13 cellular contexts compared by ENCODE assay signal in the genomic region with DNA sequence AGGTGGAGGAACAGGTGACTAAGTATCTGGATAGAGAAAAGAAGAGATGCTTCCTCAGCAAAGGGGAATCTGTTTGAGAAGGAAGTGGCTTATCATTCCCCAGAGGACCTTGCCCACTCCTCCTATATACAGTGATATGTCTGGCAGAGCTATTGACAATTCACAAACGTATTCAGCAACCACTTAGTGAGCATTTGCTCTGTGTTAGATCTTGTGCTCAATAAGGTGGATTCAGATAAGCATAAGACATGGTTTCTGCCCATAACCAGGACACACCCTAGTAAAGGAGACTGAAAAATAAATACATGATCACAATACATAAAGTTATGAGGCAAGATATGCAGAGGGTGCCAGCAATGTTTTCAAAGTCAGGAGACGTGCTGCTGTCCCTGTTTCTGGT. TPM values are rescaled to one million over a fixed set of nuclear protein-coding genes. Genes with fewer than 3 reads are reported as not detected.
A peak's percentile ranks its signal among the peaks of the same experiment; 100 is the strongest.
DNase-seq lines count a peak whose midpoint lies in the region; ATAC-seq and TF ChIP-seq lines count a peak whose summit lies in the region.
"Had no signal": no experiment of that assay in that cellular context is flagged by ENCODE, and none has a peak within 500 bp of the region (broad histone marks: within the 10 kb centered on the region; RNA-seq: fewer than 3 reads in every experiment).

No MANE protein-coding gene starts in this region.

- no peak overlapping the region for H2BK5ac ChIP-seq in mesenchymal stem cell (ENCODE audit: low read depth, low read length, poor library complexity, severe bottlenecking)

- H3K18ac ChIP-seq in mesenchymal stem cell (ENCODE audit: low read depth in 1 of 2, low read length in 2 of 2) = no peak overlapping the region

- no peak overlapping the region for H2AFZ ChIP-seq in mesenchymal stem cell (ENCODE audit: low read depth, low read length)

- 25 to 26% methylated on average over 2 of the region's 2 CpGs for WGBS in heart right ventricle, 2 donors
- WGBS in mesenchymal stem cell = 100% methylated on average over 1 of the region's 2 CpGs

- H2BK15ac ChIP-seq in mesenchymal stem cell (ENCODE audit: low read depth, poor library complexity, severe bottlenecking) = no peak overlapping the region

- peak overlapping the region; percentile 91 for H3K9ac ChIP-seq in adipocyte (ENCODE audit: low read length)
- H3K9ac ChIP-seq in mesenchymal stem cell (ENCODE audit: low read length) = peak overlapping the region; percentile 98

- intact Hi-C loops in left ventricle myocardium inferior (cut with micrococcal nuclease) (loop anchor here (5.0 kb wide), 1 partner anchor 276 kb away; no protein-coding TSS in a partner anchor), heart right ventricle (cut with DNase I) (loop anchor here in 6 of 10 donors (5.0 to 10.0 kb wide), 7 partner anchors 46 to 281 kb away; a partner anchor contains a TSS), uterus (cut with DNase I; ENCODE audit: low total_unique reads) (no loop called here), mucosa of descending colon (cut with DNase I, micrococcal nuclease) (no loop called here)

- H4K91ac ChIP-seq in mesenchymal stem cell (ENCODE audit: low read length) = no peak overlapping the region

- no peak overlapping the region for H3K4ac ChIP-seq in mesenchymal stem cell (ENCODE audit: low read depth in 1 of 2, low read length in 2 of 2)

- no peak overlapping the region for H4K8ac ChIP-seq in mesenchymal stem cell (ENCODE audit: low read length)

- no peak overlapping the region for H2BK12ac ChIP-seq in mesenchymal stem cell (ENCODE audit: low read length in 2 of 2)

- no peaks in the 10 kb centered on the region for H3K36me3 ChIP-seq in left ventricle myocardium inferior
- H3K36me3 ChIP-seq in heart right ventricle = peaks cover 0 to 23% (median 0%) of the 10 kb centered on the region in 9 donors
- H3K36me3 ChIP-seq in adipocyte (ENCODE audit: control insufficient read depth, insufficient read depth, low read length, severe bottlenecking) = no peaks in the 10 kb centered on the region
- H3K36me3 ChIP-seq in mesenchymal stem cell (ENCODE audit: control insufficient read depth in 1 of 2, insufficient read depth in 2 of 2, low read depth in 1 of 2, low read length in 2 of 2) = peaks cover 0 to 2% of the 10 kb centered on the region in 2 experiments
- no peaks in the 10 kb centered on the region for H3K36me3 ChIP-seq in uterus
- no peaks in the 10 kb centered on the region for H3K36me3 ChIP-seq in mucosa of descending colon (ENCODE audit: low read depth)

- H3K4me1 ChIP-seq in left ventricle myocardium inferior = peaks cover 56% of the 10 kb centered on the region
- H3K4me1 ChIP-seq in heart right ventricle = peaks cover 5 to 54% (median 38%) of the 10 kb centered on the region in 9 donors
- H3K4me1 ChIP-seq in adipocyte (ENCODE audit: control insufficient read depth, insufficient read depth, low read length) = peaks cover 37% of the 10 kb centered on the region
- peaks cover 6% of the 10 kb centered on the region for H3K4me1 ChIP-seq in mesenchymal stem cell (ENCODE audit: control insufficient read depth, insufficient read depth, low read depth, low read length)
- H3K4me1 ChIP-seq in uterus = peaks cover 0 to 6% of the 10 kb centered on the region in 2 donors
- H3K4me1 ChIP-seq in mucosa of descending colon (ENCODE audit: low read depth) = peaks cover 23% of the 10 kb centered on the region

- H3K4me2 ChIP-seq in mesenchymal stem cell (ENCODE audit: low read length, poor library complexity, severe bottlenecking) = no peak overlapping the region

- no peak for TF ChIP-seq CTCF in left ventricle myocardium inferior (IDR thresholded peaks at IDR 0.05; ENCODE audit: borderline replicate concordance)
- no peak for TF ChIP-seq CTCF in heart right ventricle (IDR thresholded peaks at IDR 0.05)
- TF ChIP-seq CTCF in uterus (IDR thresholded peaks at IDR 0.05) = no peak
- no peak for TF ChIP-seq CTCF in mucosa of descending colon (IDR thresholded peaks at IDR 0.05)

- TF ChIP-seq POLR2A in uterus (IDR thresholded peaks at IDR 0.05) = no peak

- ATAC-seq in heart right ventricle (no peak), HG02938 (IDR thresholded peaks at IDR 0.05; ENCODE audit: unreplicated experiment) (no peak), mucosa of descending colon (no peak)
- ATAC-seq: sciatic nerve had no signal

- H3K23ac ChIP-seq in mesenchymal stem cell (ENCODE audit: low read length in 2 of 2) = no peak overlapping the region

- no peak overlapping the region for H2AK5ac ChIP-seq in mesenchymal stem cell (ENCODE audit: low read length, severe bottlenecking)

- peak overlapping the region; percentile 85 for H3K4me3 ChIP-seq in left ventricle myocardium inferior
- H3K4me3 ChIP-seq in heart right ventricle = peak overlapping the region in 5 of 10 donors; percentile 76 to 99 (median 86)
- peak overlapping the region; percentile 92 for H3K4me3 ChIP-seq in adipocyte (ENCODE audit: low read length)
- peak overlapping the region in 1 of 2 experiments; percentile 98 for H3K4me3 ChIP-seq in mesenchymal stem cell (ENCODE audit: insufficient read depth in 1 of 2, low read depth in 1 of 2, low read length in 2 of 2)
- no peak overlapping the region for H3K4me3 ChIP-seq in uterus
- no peak overlapping the region for H3K4me3 ChIP-seq in mucosa of descending colon

- no peaks in the 10 kb centered on the region for H3K9me3 ChIP-seq in left ventricle myocardium inferior (replicated peaks)
- H3K9me3 ChIP-seq in heart right ventricle = no peaks in the 10 kb centered on the region
- no peaks in the 10 kb centered on the region for H3K9me3 ChIP-seq in adipocyte (ENCODE audit: control insufficient read depth, low read length)
- no peaks in the 10 kb centered on the region for H3K9me3 ChIP-seq in mesenchymal stem cell (ENCODE audit: control insufficient read depth, low read length)
- no peaks in the 10 kb centered on the region for H3K9me3 ChIP-seq in uterus
- no peaks in the 10 kb centered on the region for H3K9me3 ChIP-seq in mucosa of descending colon

- H3K79me1 ChIP-seq in mesenchymal stem cell (replicated peaks; ENCODE audit: low read length, poor library complexity, severe bottlenecking) = peaks cover 17% of the 10 kb centered on the region

- peak overlapping the region; percentile 97 for H3K27ac ChIP-seq in left ventricle myocardium inferior (replicated peaks)
- H3K27ac ChIP-seq in heart right ventricle = peak overlapping the region in 5 of 10 donors; percentile 95 to 99 (median 97)
- no peak overlapping the region for H3K27ac ChIP-seq in mesenchymal stem cell (ENCODE audit: low read length, poor library complexity, severe bottlenecking)
- peak overlapping the region; percentile 91 to 93 for H3K27ac ChIP-seq in uterus

- no peaks in the 10 kb centered on the region for H3K27me3 ChIP-seq in left ventricle myocardium inferior (ENCODE audit: low read depth)
- H3K27me3 ChIP-seq in heart right ventricle = no peaks in the 10 kb centered on the region
- no peaks in the 10 kb centered on the region for H3K27me3 ChIP-seq in adipocyte (replicated peaks; ENCODE audit: control insufficient read depth, insufficient read depth, low read length)
- no peaks in the 10 kb centered on the region for H3K27me3 ChIP-seq in mesenchymal stem cell (ENCODE audit: control insufficient read depth in 1 of 2, insufficient read depth in 1 of 2, low read length in 2 of 2)
- H3K27me3 ChIP-seq in uterus = no peaks in the 10 kb centered on the region

- DNase-seq in left ventricle myocardium inferior = no peak
- no peak for DNase-seq in heart right ventricle
- peak; percentile 22 for DNase-seq in adipocyte (ENCODE audit: low read depth)
- no peak for DNase-seq in mesenchymal stem cell
- DNase-seq in uterus = no peak
- DNase-seq in NCI-H2196 treated with DMSO at 0.1 percent for 48 hours (lab: John Stamatoyannopoulos, UW; ENCODE audit: unreplicated experiment) = no peak
- DNase-seq in mucosa of descending colon = no peak
- DNase-seq: GOT3 had no signal

- no peak overlapping the region for H3K14ac ChIP-seq in mesenchymal stem cell (ENCODE audit: low read length in 2 of 2)

- no peak overlapping the region for H2BK120ac ChIP-seq in mesenchymal stem cell (ENCODE audit: low read depth, low read length)

RNA-seq across cellular contexts. Expression of a gene that starts 1.4 kb away (rescaled TPM):
- total RNA-seq in left ventricle myocardium inferior = 51.1 TPM
- 10 to 100 TPM; 35.5 to 52.8 (median 47.7) TPM for total RNA-seq in heart right ventricle
- 10 to 100 TPM; 23.8 to 56.7 TPM for polyA plus RNA-seq in heart right ventricle
- polyA plus RNA-seq in mesenchymal stem cell (2013, experiment 1 of 2) = 40.0 TPM
- polyA plus RNA-seq in mesenchymal stem cell (2013, experiment 2 of 2) = 39.1 TPM
- 10 to 100 TPM; 11.0 to 39.1 (median 28.1) TPM for total RNA-seq in uterus
- 100 to 1,000 TPM in 1 of 3 donors, 10 to 100 TPM in 2; 51.4 to 109 (median 78.4) TPM for total RNA-seq in mucosa of descending colon

RNA-seq across cellular contexts. Expression of a gene that starts 20.0 kb away (rescaled TPM):
- total RNA-seq in left ventricle myocardium inferior = not detected
- not detected for total RNA-seq in heart right ventricle
- not detected for polyA plus RNA-seq in heart right ventricle
- not detected for polyA plus RNA-seq in mesenchymal stem cell (2013, experiment 1 of 2)
- polyA plus RNA-seq in mesenchymal stem cell (2013, experiment 2 of 2) = not detected
- not detected for total RNA-seq in uterus
- not detected for total RNA-seq in mucosa of descending colon
- total RNA-seq: dermis microvascular lymphatic vessel endothelial cell; M059J; sciatic nerve; T-helper 1 cell treated with Interleukin-12 subunit alpha and Interleukin-12 subunit beta and Interleukin-4 antibody, amounts not matched to agents 30 ng/mL and 1 ng/mL, for 36 hours had no signal

RNA-seq across cellular contexts. Expression of a gene that starts 30.1 kb away (rescaled TPM):
- total RNA-seq in left ventricle myocardium inferior (not detected), heart right ventricle (under 1 TPM in 1 of 10 donors, not detected in 9; 0.21 TPM), uterus (1 to 10 TPM in 1 of 4 donors, not detected in 3; 1.5 TPM), mucosa of descending colon (not detected)
- polyA plus RNA-seq in heart right ventricle = not detected
- polyA plus RNA-seq in mesenchymal stem cell (2013, experiment 1 of 2) = not detected
- polyA plus RNA-seq in mesenchymal stem cell (2013, experiment 2 of 2) = not detected
- total RNA-seq: dermis microvascular lymphatic vessel endothelial cell; M059J; sciatic nerve; T-helper 1 cell treated with Interleukin-12 subunit alpha and Interleukin-12 subunit beta and Interleukin-4 antibody, amounts not matched to agents 30 ng/mL and 1 ng/mL, for 36 hours had no signal

RNA-seq across cellular contexts. Expression of a gene that starts 41.0 kb away (rescaled TPM):
- total RNA-seq in left ventricle myocardium inferior (1.9 TPM), heart right ventricle (1 to 10 TPM in 6 of 10 donors, under 1 TPM in 4; 0.32 to 1.9 (median 1.1) TPM), uterus (1 to 10 TPM in 3 of 4 donors, under 1 TPM in 1; 0.29 to 6.8 (median 3.8) TPM), mucosa of descending colon (1 to 10 TPM in 1 of 3 donors, under 1 TPM in 2; 0.20 to 1.6 (median 0.63) TPM)
- polyA plus RNA-seq in heart right ventricle = under 1 TPM in 1 of 2 donors, not detected in 1; 0.13 TPM
- 8.6 TPM for polyA plus RNA-seq in mesenchymal stem cell (2013, experiment 1 of 2)
- 8.6 TPM for polyA plus RNA-seq in mesenchymal stem cell (2013, experiment 2 of 2)

RNA-seq across cellular contexts. Expression of a gene that starts 51.8 kb away (rescaled TPM):
- 30.1 TPM for total RNA-seq in left ventricle myocardium inferior
- total RNA-seq in heart right ventricle = 10 to 100 TPM; 21.6 to 29.3 (median 25.5) TPM
- polyA plus RNA-seq in heart right ventricle = 10 to 100 TPM; 11.1 to 23.3 TPM
- 31.4 TPM for polyA plus RNA-seq in mesenchymal stem cell (2013, experiment 1 of 2)
- 30.7 TPM for polyA plus RNA-seq in mesenchymal stem cell (2013, experiment 2 of 2)
- 10 to 100 TPM in 2 of 4 donors, 1 to 10 TPM in 2; 2.6 to 32.7 (median 14.6) TPM for total RNA-seq in uterus
- total RNA-seq in mucosa of descending colon = 10 to 100 TPM; 12.6 to 20.1 (median 17.0) TPM

Comparison
In these comparisons a context has a peak if more than half of its experiments do, and no peak if none do; other contexts are left out.
1. H3K4me3 ChIP-seq: peak in left ventricle myocardium inferior (single experiment) and adipocyte (single experiment); none in uterus (0 of 2) and mucosa of descending colon (single experiment).
2. intact Hi-C loops: an anchor here in left ventricle myocardium inferior (5.0 kb wide) and heart right ventricle (5.0 to 10.0 kb wide); none called in uterus and mucosa of descending colon.